In genomic region chr10:117924820-117925219, GRCh38 we compare ENCODE assay signal across 27 cellular contexts.
"Had no signal": no experiment of that assay in that cellular context is flagged by ENCODE, and none has a peak within 500 bp of the region (broad histone marks: within the 10 kb centered on the region; RNA-seq: fewer than 3 reads in every experiment).

No MANE protein-coding gene starts in this region.

- H3K36me3 ChIP-seq: breast epithelium, cardiac muscle cell, colonic mucosa had no signal

- H3K4me1 Mint-ChIP-seq: activated CD4-positive, alpha-beta memory T cell treated with anti-CD3 and anti-CD28 coated beads, Interleukin-2, amount 10 ng/mL, durations not matched to agents 7 days and 5 days; activated CD4-positive, alpha-beta T cell treated with anti-CD3 and anti-CD28 coated beads, Interleukin-2, amount 10 ng/mL, durations not matched to agents 7 days and 5 days; activated naive CD4-positive, alpha-beta T cell treated with anti-CD3 and anti-CD28 coated beads, Interleukin-2, amount 10 ng/mL, durations not matched to agents 7 days and 5 days; activated naive CD8-positive, alpha-beta T cell treated with anti-CD3 and anti-CD28 coated beads, Interleukin-2, amount 10 ng/mL, durations not matched to agents 7 days and 5 days had no signal

- ATAC-seq: activated naive CD4-positive, alpha-beta T cell treated with anti-CD3 and anti-CD28 coated beads, Interleukin-2, amount 50 U/mL, for 72 hours; activated T-cell treated with anti-CD3 and anti-CD28 coated beads, Interleukin-2, amount 50 U/mL, for 72 hours had no signal

- H3K27ac ChIP-seq: breast epithelium, cardiac muscle cell, colonic mucosa, epithelial cell of prostate had no signal

- H3K4me3 ChIP-seq: breast epithelium, cardiac muscle cell, colonic mucosa had no signal

- H3K9me3 ChIP-seq: breast epithelium, colonic mucosa had no signal

- H3K27ac Mint-ChIP-seq: activated CD4-positive, alpha-beta memory T cell treated with anti-CD3 and anti-CD28 coated beads, Interleukin-2, amount 10 ng/mL, durations not matched to agents 7 days and 5 days; activated CD4-positive, alpha-beta T cell treated with anti-CD3 and anti-CD28 coated beads, Interleukin-2, amount 10 ng/mL, durations not matched to agents 7 days and 5 days; activated naive CD4-positive, alpha-beta T cell treated with anti-CD3 and anti-CD28 coated beads, Interleukin-2, amount 10 ng/mL, durations not matched to agents 7 days and 5 days; activated naive CD4-positive, alpha-beta T cell treated with anti-CD3 and anti-CD28 coated beads, Interleukin-2, amount 50 U/mL, for 72 hours; activated naive CD8-positive, alpha-beta T cell treated with anti-CD3 and anti-CD28 coated beads, Interleukin-2, amount 10 ng/mL, durations not matched to agents 7 days and 5 days; activated T-cell treated with anti-CD3 and anti-CD28 coated beads, Interleukin-2, amount 50 U/mL, for 24 hours; activated T-cell treated with anti-CD3 and anti-CD28 coated beads, Interleukin-2, amount 50 U/mL, for 72 hours; brain had no signal

- H3K27me3 ChIP-seq: colonic mucosa had no signal

- DNase-seq: activated CD4-positive, alpha-beta memory T cell treated with anti-CD3 and anti-CD28 coated beads, Interleukin-2, amount 10 ng/mL, durations not matched to agents 7 days and 5 days; activated CD4-positive, alpha-beta T cell treated with anti-CD3 and anti-CD28 coated beads for 1 hour; activated CD4-positive, alpha-beta T cell treated with anti-CD3 and anti-CD28 coated beads for 4 hours; activated CD4-positive, alpha-beta T cell treated with anti-CD3 and anti-CD28 coated beads, Interleukin-2, amount 10 ng/mL, durations not matched to agents 7 days and 5 days; activated CD4-positive, alpha-beta T cell treated with anti-CD3 and anti-CD28 coated beads, Interleukin-2, amount 50 U/mL, for 4 hours; activated CD8-positive, alpha-beta memory T cell treated with anti-CD3 and anti-CD28 coated beads, Interleukin-2, amount 50 U/mL, for 48 hours; activated gamma-delta T cell; activated naive CD4-positive, alpha-beta T cell; activated naive CD4-positive, alpha-beta T cell treated with anti-CD3 and anti-CD28 coated beads, Interleukin-2, amount 10 ng/mL, durations not matched to agents 7 days and 5 days; activated naive CD8-positive, alpha-beta T cell treated with anti-CD3 and anti-CD28 coated beads, Interleukin-2, amount 10 ng/mL, durations not matched to agents 7 days and 5 days; activated T-cell treated with anti-CD3 and anti-CD28 coated beads for 4 hours; activated T-cell treated with anti-CD3 and anti-CD28 coated beads, Interleukin-2, amount 50 U/mL, for 24 hours; activated T-cell treated with anti-CD3 and anti-CD28 coated beads, Interleukin-2, amount 50 U/mL, for 72 hours; amniotic stem cell; anterior cingulate cortex; central memory CD4-positive, alpha-beta T cell; cerebellar nuclear complex; colonic mucosa; effector CD8-positive, alpha-beta T cell; foreskin fibroblast; head of caudate nucleus; T-helper 2 cell had no signal

- H3K4me1 ChIP-seq: breast epithelium, colonic mucosa had no signal

- H3K27me3 Mint-ChIP-seq: activated CD4-positive, alpha-beta memory T cell treated with anti-CD3 and anti-CD28 coated beads, Interleukin-2, amount 10 ng/mL, durations not matched to agents 7 days and 5 days; activated CD4-positive, alpha-beta T cell treated with anti-CD3 and anti-CD28 coated beads, Interleukin-2, amount 10 ng/mL, durations not matched to agents 7 days and 5 days had no signal

- H3K9me3 Mint-ChIP-seq: activated CD4-positive, alpha-beta memory T cell treated with anti-CD3 and anti-CD28 coated beads, Interleukin-2, amount 10 ng/mL, durations not matched to agents 7 days and 5 days; activated CD4-positive, alpha-beta T cell treated with anti-CD3 and anti-CD28 coated beads, Interleukin-2, amount 10 ng/mL, durations not matched to agents 7 days and 5 days; activated naive CD4-positive, alpha-beta T cell treated with anti-CD3 and anti-CD28 coated beads, Interleukin-2, amount 10 ng/mL, durations not matched to agents 7 days and 5 days; activated naive CD4-positive, alpha-beta T cell treated with anti-CD3 and anti-CD28 coated beads, Interleukin-2, amount 50 U/mL, for 72 hours; activated naive CD8-positive, alpha-beta T cell treated with anti-CD3 and anti-CD28 coated beads, Interleukin-2, amount 10 ng/mL, durations not matched to agents 7 days and 5 days; activated T-cell treated with anti-CD3 and anti-CD28 coated beads, Interleukin-2, amount 50 U/mL, for 24 hours; activated T-cell treated with anti-CD3 and anti-CD28 coated beads, Interleukin-2, amount 50 U/mL, for 72 hours had no signal

- H3K4me3 Mint-ChIP-seq: activated CD4-positive, alpha-beta memory T cell treated with anti-CD3 and anti-CD28 coated beads, Interleukin-2, amount 10 ng/mL, durations not matched to agents 7 days and 5 days; activated CD4-positive, alpha-beta T cell treated with anti-CD3 and anti-CD28 coated beads, Interleukin-2, amount 10 ng/mL, durations not matched to agents 7 days and 5 days; activated naive CD4-positive, alpha-beta T cell treated with anti-CD3 and anti-CD28 coated beads, Interleukin-2, amount 10 ng/mL, durations not matched to agents 7 days and 5 days; activated naive CD8-positive, alpha-beta T cell treated with anti-CD3 and anti-CD28 coated beads, Interleukin-2, amount 10 ng/mL, durations not matched to agents 7 days and 5 days; activated T-cell treated with anti-CD3 and anti-CD28 coated beads, Interleukin-2, amount 50 U/mL, for 24 hours; activated T-cell treated with anti-CD3 and anti-CD28 coated beads, Interleukin-2, amount 50 U/mL, for 72 hours; brain had no signal

- H3K36me3 Mint-ChIP-seq: activated naive CD4-positive, alpha-beta T cell treated with anti-CD3 and anti-CD28 coated beads, Interleukin-2, amount 10 ng/mL, durations not matched to agents 7 days and 5 days; activated naive CD4-positive, alpha-beta T cell treated with anti-CD3 and anti-CD28 coated beads, Interleukin-2, amount 50 U/mL, for 72 hours; activated naive CD8-positive, alpha-beta T cell treated with anti-CD3 and anti-CD28 coated beads, Interleukin-2, amount 10 ng/mL, durations not matched to agents 7 days and 5 days; brain had no signal
